In genomic region chr2:227871375-227871788, GRCh38 we compare ENCODE assay signal across 8 cellular contexts. TPM values are rescaled to one million over a fixed set of nuclear protein-coding genes. Genes with fewer than 3 reads are reported as not detected.
DNase-seq lines count a peak whose midpoint lies in the region; ATAC-seq lines count a peak whose summit lies in the region.

Gene DAW1, plus strand, starts transcription at chr2:227871631. Its CDS starts 59 bp downstream, at chr2:227871690.

- ATAC-seq in GM18868 (IDR thresholded peaks at IDR 0.05; ENCODE audit: unreplicated experiment), result peak; percentile 81
- peak; percentile 61 to 66 for ATAC-seq in naive thymus-derived CD8-positive, alpha-beta T cell
- no peak for ATAC-seq in GM18861 (IDR thresholded peaks at IDR 0.05; ENCODE audit: unreplicated experiment)

- H3K36me3 ChIP-seq in thymus (ENCODE audit: control insufficient read depth, insufficient read depth), result no peaks in the 10 kb centered on the region

- no peak within 1 kb of the TSS for H3K4me3 ChIP-seq in thymus (ENCODE audit: low read length)

- H3K27me3 ChIP-seq in thymus (ENCODE audit: control insufficient read depth, insufficient read depth), result no peaks in the 10 kb centered on the region

- peaks cover 26 to 51% (median 34%) of the 10 kb centered on the region in 5 donors for H3K27me3 Mint-ChIP-seq in naive thymus-derived CD8-positive, alpha-beta T cell

- H3K4me1 ChIP-seq in thymus (ENCODE audit: control insufficient read depth, insufficient read depth, low read length), result no peaks in the 10 kb centered on the region

- H3K36me3 Mint-ChIP-seq in naive thymus-derived CD8-positive, alpha-beta T cell, result no peaks in the 10 kb centered on the region

- peaks cover 0 to 7% (median 0%) of the 10 kb centered on the region in 9 donors for H3K9me3 Mint-ChIP-seq in naive thymus-derived CD8-positive, alpha-beta T cell

- WGBS in thymus, result 5% methylated on average over 34 of the region's 34 CpGs

- no peak within 1 kb of the TSS for H3K27ac Mint-ChIP-seq in naive thymus-derived CD8-positive, alpha-beta T cell

- peaks cover 0 to 2% (median 0%) of the 10 kb centered on the region in 4 donors for H3K4me1 Mint-ChIP-seq in naive thymus-derived CD8-positive, alpha-beta T cell

- H3K9me3 ChIP-seq in thymus (ENCODE audit: control insufficient read depth), result no peaks in the 10 kb centered on the region

- H3K4me3 Mint-ChIP-seq in naive thymus-derived CD8-positive, alpha-beta T cell, result peak within 1 kb of the TSS in 3 of 10 donors; percentile 4 to 13 (median 6)

- peak; percentile 62 for DNase-seq in HuH-7 (ENCODE audit: low spot score)
- DNase-seq in activated T-cell treated with anti-CD3 and anti-CD28 coated beads for 48 hours (ENCODE audit: low read depth), result peak; percentile 43
- peak; percentile 55 for DNase-seq in fibroblast of gingiva (ENCODE audit: low read depth)
- peak in 6 of 10 donors; percentile 6 to 67 (median 18) for DNase-seq in naive thymus-derived CD8-positive, alpha-beta T cell
- DNase-seq in DMS79 treated with DMSO at 0.1 percent for 48 hours (lab: John Stamatoyannopoulos, UW), result no peak

- POLR2A ChIA-PET in naive thymus-derived CD8-positive, alpha-beta T cell (lab: Charles Lee), result no interaction called here

- peak within 1 kb of the TSS; percentile 25 for H3K27ac ChIP-seq in thymus (ENCODE audit: low read depth)

RNA-seq across cellular contexts. Expression of gene DAW1, which starts in this region (rescaled TPM):
- total RNA-seq in naive thymus-derived CD8-positive, alpha-beta T cell, result not detected
- polyA plus RNA-seq in naive thymus-derived CD8-positive, alpha-beta T cell, result not detected
- polyA plus RNA-seq in thymus, result 0.34 TPM

Comparison
In these comparisons a context has a peak if more than half of its experiments do, and no peak if none do; other contexts are left out.
1. Peak in DNase-seq and ATAC-seq in naive thymus-derived CD8-positive, alpha-beta T cell; RNA of the gene not detected or under 1 TPM.